13 cellular contexts compared by ENCODE assay signal in the genomic region with DNA sequence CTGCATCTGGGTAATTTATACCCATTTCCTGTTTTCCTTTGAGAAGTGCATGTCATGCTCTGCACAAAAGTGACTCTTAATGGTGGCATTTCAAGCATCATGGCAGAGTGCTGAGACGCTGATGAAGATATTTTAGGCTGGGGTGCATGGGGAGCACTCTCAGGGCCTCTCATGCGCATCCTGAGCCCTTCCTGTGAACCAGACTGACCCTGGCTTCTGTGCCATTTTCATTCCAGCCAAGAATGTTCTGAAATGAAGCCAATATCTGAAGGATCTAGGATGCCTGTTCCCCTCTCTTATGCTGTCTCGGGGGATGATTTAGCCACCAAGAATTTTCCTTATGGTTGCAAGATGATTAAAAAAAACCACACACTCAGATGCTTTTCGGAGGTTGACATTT.
A peak's percentile ranks its signal among the peaks of the same experiment; 100 is the strongest.
DNase-seq lines count a peak whose midpoint lies in the region; TF ChIP-seq lines count a peak whose summit lies in the region.
"Had no signal": no experiment of that assay in that cellular context is flagged by ENCODE, and none has a peak within 500 bp of the region (broad histone marks: within the 10 kb centered on the region; RNA-seq: fewer than 3 reads in every experiment).

No MANE protein-coding gene starts in this region.

- no peak overlapping the region for H2AFZ ChIP-seq in ACC112 (ENCODE audit: low read length, unreplicated experiment)

- no peaks in the 10 kb centered on the region for H3K36me3 ChIP-seq in ACC112 (ENCODE audit: insufficient read depth, low read length)
- peaks cover 3% of the 10 kb centered on the region for H3K36me3 ChIP-seq in adipocyte (ENCODE audit: control insufficient read depth, insufficient read depth, low read length, severe bottlenecking)
- peaks cover 0 to 4% (median 0%) of the 10 kb centered on the region in 4 donors for H3K36me3 ChIP-seq in transverse colon

- TF ChIP-seq POLR2A in transverse colon (IDR thresholded peaks at IDR 0.05): no peak

- peak; percentile 77 for DNase-seq in HFF-Myc (ENCODE audit: extremely low read depth, low read depth)
- peak; percentile 82 for DNase-seq in adipocyte (ENCODE audit: low read depth)
- DNase-seq in glomerular visceral epithelial cell (ENCODE audit: extremely low spot score): peak; percentile 95
- DNase-seq in transverse colon: no peak
- DNase-seq in activated CD4-positive, alpha-beta T cell treated with anti-CD3 and anti-CD28 coated beads for 4 hours: no peak
- no peak for DNase-seq in NCI-H524 (lab: John Stamatoyannopoulos, UW)
- DNase-seq in activated CD8-positive, alpha-beta memory T cell treated with anti-CD3 and anti-CD28 coated beads for 24 hours: no peak
- DNase-seq: NCI-H1092; NCI-H748 treated with DMSO at 0.1 percent for 48 hours; nucleus accumbens; stimulated activated naive CD4-positive, alpha-beta T cell had no signal

- no peak overlapping the region for H3K4me3 ChIP-seq in ACC112 (ENCODE audit: low read depth, low read length)
- H3K4me3 ChIP-seq in HFF-Myc (replicated peaks; ENCODE audit: low read depth, low read length): no peak overlapping the region
- no peak overlapping the region for H3K4me3 ChIP-seq in adipocyte (ENCODE audit: low read length)
- no peak overlapping the region for H3K4me3 ChIP-seq in transverse colon

- H3K27me3 ChIP-seq in ACC112 (ENCODE audit: insufficient read depth, low read length): no peaks in the 10 kb centered on the region
- no peaks in the 10 kb centered on the region for H3K27me3 ChIP-seq in adipocyte (replicated peaks; ENCODE audit: control insufficient read depth, insufficient read depth, low read length)
- H3K27me3 ChIP-seq in transverse colon: no peaks in the 10 kb centered on the region

- H3K4me1 ChIP-seq in ACC112 (ENCODE audit: control insufficient read depth, insufficient read depth, low read length, unreplicated experiment) (peaks cover 35% of the 10 kb centered on the region), adipocyte (ENCODE audit: control insufficient read depth, insufficient read depth, low read length) (peaks cover 19% of the 10 kb centered on the region), transverse colon (no peaks in the 10 kb centered on the region)

- peak overlapping the region; percentile 18 for H3K9ac ChIP-seq in adipocyte (ENCODE audit: low read length)

- 59 to 77% methylated on average over 3 to 4 of the region's 4 CpGs for WGBS in transverse colon (ENCODE audit: low coverage in 1 of 2), 2 donors

- H3K27ac ChIP-seq in ACC112 (ENCODE audit: low read depth, low read length) (peak overlapping the region; percentile 76), transverse colon (no peak overlapping the region)
- H3K27ac ChIP-seq: C4-2B had no signal

- TF ChIP-seq CTCF in HFF-Myc (IDR thresholded peaks at IDR 0.05; ENCODE audit: low read depth, low read length, missing control alignments): no peak
- TF ChIP-seq CTCF in transverse colon (IDR thresholded peaks at IDR 0.05): no peak

- in situ Hi-C loops in transverse colon (cut with MboI; ENCODE audit: low pct_ligation_motif_present in 1 of 4, low pct_unique_long_range_greater_than_20kb in 1 of 4, low sequenced_read_pairs in 3 of 4): no loop called here

- H3K9me3 ChIP-seq in adipocyte (ENCODE audit: control insufficient read depth, low read length): no peaks in the 10 kb centered on the region
- H3K9me3 ChIP-seq in transverse colon: no peaks in the 10 kb centered on the region

- intact Hi-C loops in transverse colon (cut with DNase I; ENCODE audit: low total_unique reads): no loop called here

- H3K79me2 ChIP-seq in ACC112 (ENCODE audit: control insufficient read depth, insufficient read depth, low read length, unreplicated experiment): no peaks in the 10 kb centered on the region

- no peak for TF ChIP-seq EP300 in transverse colon (IDR thresholded peaks at IDR 0.05; ENCODE audit: low read depth)

Comparison
In these comparisons a context has a peak if more than half of its experiments do, and no peak if none do; other contexts are left out.
1. DNase-seq: peak in HFF-Myc (single experiment), adipocyte (single experiment) and glomerular visceral epithelial cell (single experiment); none in transverse colon (single experiment), activated CD4-positive, alpha-beta T cell treated with anti-CD3 and anti-CD28 coated beads for 4 hours (0 of 2), NCI-H524 (0 of 2) and activated CD8-positive, alpha-beta memory T cell treated with anti-CD3 and anti-CD28 coated beads for 24 hours (single experiment).